ENCODE assay signal across 1 cellular context in the genomic region with DNA sequence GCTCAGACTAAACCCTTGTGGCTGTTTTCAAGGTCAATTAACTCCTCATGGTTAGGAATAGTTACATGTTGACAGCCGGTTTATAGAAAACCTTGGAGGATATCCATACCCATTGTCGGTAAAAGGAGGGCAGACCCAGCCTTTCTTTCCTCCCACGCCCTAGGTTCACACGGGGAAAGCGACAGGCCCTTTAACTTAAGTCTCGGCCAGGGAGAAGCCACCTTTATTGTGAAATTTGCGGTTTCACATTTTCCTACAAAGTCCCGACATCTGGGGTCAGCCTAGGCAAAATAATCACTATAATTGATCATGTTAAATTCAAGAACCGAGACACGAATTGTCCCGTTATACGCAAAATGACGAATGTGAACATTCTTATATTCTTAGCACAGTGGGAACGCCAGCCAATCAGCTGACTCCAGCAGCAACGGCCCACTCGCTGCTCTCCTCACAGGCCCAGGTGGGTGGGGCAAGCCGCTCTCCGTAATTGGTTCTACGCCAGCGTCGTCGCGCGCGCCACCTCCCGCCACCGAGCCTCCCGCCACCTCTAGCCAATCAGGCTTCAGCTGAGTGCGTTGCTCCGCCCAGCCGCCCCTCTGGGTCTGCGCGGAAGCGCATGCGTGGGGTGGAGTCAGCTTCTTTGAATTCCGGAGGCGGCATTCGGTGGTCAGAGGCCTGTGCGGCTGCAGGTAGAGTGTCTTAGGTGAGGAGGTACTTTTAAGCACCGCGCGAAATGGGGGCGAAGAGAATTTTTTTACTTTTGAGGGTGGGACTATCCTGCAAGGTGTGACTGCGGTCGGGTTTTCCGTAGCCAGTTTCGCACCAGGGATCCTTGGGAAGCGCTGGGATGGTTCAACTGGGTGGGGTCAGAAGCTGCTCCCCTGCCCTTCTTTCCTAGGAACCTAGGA.
TF ChIP-seq lines count a peak whose summit lies in the region.

A gene with protein sequence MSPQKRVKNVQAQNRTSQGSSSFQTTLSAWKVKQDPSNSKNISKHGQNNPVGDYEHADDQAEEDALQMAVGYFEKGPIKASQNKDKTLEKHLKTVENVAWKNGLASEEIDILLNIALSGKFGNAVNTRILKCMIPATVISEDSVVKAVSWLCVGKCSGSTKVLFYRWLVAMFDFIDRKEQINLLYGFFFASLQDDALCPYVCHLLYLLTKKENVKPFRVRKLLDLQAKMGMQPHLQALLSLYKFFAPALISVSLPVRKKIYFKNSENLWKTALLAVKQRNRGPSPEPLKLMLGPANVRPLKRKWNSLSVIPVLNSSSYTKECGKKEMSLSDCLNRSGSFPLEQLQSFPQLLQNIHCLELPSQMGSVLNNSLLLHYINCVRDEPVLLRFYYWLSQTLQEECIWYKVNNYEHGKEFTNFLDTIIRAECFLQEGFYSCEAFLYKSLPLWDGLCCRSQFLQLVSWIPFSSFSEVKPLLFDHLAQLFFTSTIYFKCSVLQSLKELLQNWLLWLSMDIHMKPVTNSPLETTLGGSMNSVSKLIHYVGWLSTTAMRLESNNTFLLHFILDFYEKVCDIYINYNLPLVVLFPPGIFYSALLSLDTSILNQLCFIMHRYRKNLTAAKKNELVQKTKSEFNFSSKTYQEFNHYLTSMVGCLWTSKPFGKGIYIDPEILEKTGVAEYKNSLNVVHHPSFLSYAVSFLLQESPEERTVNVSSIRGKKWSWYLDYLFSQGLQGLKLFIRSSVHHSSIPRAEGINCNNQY (plus strand): TSS at position 659 of the 908 bp plus-strand sequence. CDS start 2,867 bp downstream, outside the sequence.

TF ChIP-seq in HepG2, 621 proteins besides CTCF, POLR2A, EP300 and RAD21 (continued from another document and continues in another):
- TF ChIP-seq, protein P1, sequence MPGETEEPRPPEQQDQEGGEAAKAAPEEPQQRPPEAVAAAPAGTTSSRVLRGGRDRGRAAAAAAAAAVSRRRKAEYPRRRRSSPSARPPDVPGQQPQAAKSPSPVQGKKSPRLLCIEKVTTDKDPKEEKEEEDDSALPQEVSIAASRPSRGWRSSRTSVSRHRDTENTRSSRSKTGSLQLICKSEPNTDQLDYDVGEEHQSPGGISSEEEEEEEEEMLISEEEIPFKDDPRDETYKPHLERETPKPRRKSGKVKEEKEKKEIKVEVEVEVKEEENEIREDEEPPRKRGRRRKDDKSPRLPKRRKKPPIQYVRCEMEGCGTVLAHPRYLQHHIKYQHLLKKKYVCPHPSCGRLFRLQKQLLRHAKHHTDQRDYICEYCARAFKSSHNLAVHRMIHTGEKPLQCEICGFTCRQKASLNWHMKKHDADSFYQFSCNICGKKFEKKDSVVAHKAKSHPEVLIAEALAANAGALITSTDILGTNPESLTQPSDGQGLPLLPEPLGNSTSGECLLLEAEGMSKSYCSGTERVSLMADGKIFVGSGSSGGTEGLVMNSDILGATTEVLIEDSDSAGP (CRISPR knock-in tag; IDR thresholded peaks at IDR 0.05; ENCODE audit: borderline replicate concordance), result no peak; the same call in 1 of the 2 replicates
- no peak for TF ChIP-seq SCMH1 (CRISPR knock-in tag; IDR thresholded peaks at IDR 0.05; ENCODE audit: borderline replicate concordance)
- peak; percentile 38; the same call in 1 of the 2 replicates for TF ChIP-seq ZNF350 (CRISPR knock-in tag; IDR thresholded peaks at IDR 0.05; ENCODE audit: borderline replicate concordance, low read depth)
- TF ChIP-seq, protein P2, sequence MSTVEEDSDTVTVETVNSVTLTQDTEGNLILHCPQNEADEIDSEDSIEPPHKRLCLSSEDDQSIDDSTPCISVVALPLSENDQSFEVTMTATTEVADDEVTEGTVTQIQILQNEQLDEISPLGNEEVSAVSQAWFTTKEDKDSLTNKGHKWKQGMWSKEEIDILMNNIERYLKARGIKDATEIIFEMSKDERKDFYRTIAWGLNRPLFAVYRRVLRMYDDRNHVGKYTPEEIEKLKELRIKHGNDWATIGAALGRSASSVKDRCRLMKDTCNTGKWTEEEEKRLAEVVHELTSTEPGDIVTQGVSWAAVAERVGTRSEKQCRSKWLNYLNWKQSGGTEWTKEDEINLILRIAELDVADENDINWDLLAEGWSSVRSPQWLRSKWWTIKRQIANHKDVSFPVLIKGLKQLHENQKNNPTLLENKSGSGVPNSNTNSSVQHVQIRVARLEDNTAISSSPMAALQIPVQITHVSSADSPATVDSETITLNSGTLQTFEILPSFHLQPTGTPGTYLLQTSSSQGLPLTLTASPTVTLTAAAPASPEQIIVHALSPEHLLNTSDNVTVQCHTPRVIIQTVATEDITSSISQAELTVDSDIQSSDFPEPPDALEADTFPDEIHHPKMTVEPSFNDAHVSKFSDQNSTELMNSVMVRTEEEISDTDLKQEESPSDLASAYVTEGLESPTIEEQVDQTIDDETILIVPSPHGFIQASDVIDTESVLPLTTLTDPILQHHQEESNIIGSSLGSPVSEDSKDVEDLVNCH (CRISPR knock-in tag; IDR thresholded peaks at IDR 0.05), result no peak
- TF ChIP-seq ZNF766 (CRISPR knock-in tag; IDR thresholded peaks at IDR 0.05; ENCODE audit: borderline replicate concordance), result no peak
- TF ChIP-seq ZNF549 (CRISPR knock-in tag; IDR thresholded peaks at IDR 0.05), result no peak
- TF ChIP-seq HNRNPLL (IDR thresholded peaks at IDR 0.05; ENCODE audit: low read depth, low read length, poor library complexity, severe bottlenecking), result peak; percentile 95
- peak; percentile 39; the same call in 1 of the 2 replicates for TF ChIP-seq NAIF1 (CRISPR knock-in tag; IDR thresholded peaks at IDR 0.05; ENCODE audit: borderline replicate concordance)
- no peak for TF ChIP-seq RELA (CRISPR knock-in tag; IDR thresholded peaks at IDR 0.05)
- TF ChIP-seq PRMT3 (CRISPR knock-in tag; IDR thresholded peaks at IDR 0.05; ENCODE audit: borderline replicate concordance, low read depth), result no peak
- peak; percentile 69 for TF ChIP-seq SPEN (CRISPR knock-in tag; IDR thresholded peaks at IDR 0.05; ENCODE audit: low read depth)
- TF ChIP-seq, protein P3, sequence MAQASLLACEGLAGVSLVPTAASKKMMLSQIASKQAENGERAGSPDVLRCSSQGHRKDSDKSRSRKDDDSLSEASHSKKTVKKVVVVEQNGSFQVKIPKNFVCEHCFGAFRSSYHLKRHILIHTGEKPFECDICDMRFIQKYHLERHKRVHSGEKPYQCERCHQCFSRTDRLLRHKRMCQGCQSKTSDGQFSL (CRISPR knock-in tag; IDR thresholded peaks at IDR 0.05), result no peak
- TF ChIP-seq, protein P4, sequence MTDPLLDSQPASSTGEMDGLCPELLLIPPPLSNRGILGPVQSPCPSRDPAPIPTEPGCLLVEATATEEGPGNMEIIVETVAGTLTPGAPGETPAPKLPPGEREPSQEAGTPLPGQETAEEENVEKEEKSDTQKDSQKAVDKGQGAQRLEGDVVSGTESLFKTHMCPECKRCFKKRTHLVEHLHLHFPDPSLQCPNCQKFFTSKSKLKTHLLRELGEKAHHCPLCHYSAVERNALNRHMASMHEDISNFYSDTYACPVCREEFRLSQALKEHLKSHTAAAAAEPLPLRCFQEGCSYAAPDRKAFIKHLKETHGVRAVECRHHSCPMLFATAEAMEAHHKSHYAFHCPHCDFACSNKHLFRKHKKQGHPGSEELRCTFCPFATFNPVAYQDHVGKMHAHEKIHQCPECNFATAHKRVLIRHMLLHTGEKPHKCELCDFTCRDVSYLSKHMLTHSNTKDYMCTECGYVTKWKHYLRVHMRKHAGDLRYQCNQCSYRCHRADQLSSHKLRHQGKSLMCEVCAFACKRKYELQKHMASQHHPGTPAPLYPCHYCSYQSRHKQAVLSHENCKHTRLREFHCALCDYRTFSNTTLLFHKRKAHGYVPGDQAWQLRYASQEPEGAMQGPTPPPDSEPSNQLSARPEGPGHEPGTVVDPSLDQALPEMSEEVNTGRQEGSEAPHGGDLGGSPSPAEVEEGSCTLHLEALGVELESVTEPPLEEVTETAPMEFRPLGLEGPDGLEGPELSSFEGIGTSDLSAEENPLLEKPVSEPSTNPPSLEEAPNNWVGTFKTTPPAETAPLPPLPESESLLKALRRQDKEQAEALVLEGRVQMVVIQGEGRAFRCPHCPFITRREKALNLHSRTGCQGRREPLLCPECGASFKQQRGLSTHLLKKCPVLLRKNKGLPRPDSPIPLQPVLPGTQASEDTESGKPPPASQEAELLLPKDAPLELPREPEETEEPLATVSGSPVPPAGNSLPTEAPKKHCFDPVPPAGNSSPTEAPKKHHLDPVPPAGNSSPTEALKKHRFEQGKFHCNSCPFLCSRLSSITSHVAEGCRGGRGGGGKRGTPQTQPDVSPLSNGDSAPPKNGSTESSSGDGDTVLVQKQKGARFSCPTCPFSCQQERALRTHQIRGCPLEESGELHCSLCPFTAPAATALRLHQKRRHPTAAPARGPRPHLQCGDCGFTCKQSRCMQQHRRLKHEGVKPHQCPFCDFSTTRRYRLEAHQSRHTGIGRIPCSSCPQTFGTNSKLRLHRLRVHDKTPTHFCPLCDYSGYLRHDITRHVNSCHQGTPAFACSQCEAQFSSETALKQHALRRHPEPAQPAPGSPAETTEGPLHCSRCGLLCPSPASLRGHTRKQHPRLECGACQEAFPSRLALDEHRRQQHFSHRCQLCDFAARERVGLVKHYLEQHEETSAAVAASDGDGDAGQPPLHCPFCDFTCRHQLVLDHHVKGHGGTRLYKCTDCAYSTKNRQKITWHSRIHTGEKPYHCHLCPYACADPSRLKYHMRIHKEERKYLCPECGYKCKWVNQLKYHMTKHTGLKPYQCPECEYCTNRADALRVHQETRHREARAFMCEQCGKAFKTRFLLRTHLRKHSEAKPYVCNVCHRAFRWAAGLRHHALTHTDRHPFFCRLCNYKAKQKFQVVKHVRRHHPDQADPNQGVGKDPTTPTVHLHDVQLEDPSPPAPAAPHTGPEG (CRISPR knock-in tag; IDR thresholded peaks at IDR 0.05), result no peak
- TF ChIP-seq, protein P5, sequence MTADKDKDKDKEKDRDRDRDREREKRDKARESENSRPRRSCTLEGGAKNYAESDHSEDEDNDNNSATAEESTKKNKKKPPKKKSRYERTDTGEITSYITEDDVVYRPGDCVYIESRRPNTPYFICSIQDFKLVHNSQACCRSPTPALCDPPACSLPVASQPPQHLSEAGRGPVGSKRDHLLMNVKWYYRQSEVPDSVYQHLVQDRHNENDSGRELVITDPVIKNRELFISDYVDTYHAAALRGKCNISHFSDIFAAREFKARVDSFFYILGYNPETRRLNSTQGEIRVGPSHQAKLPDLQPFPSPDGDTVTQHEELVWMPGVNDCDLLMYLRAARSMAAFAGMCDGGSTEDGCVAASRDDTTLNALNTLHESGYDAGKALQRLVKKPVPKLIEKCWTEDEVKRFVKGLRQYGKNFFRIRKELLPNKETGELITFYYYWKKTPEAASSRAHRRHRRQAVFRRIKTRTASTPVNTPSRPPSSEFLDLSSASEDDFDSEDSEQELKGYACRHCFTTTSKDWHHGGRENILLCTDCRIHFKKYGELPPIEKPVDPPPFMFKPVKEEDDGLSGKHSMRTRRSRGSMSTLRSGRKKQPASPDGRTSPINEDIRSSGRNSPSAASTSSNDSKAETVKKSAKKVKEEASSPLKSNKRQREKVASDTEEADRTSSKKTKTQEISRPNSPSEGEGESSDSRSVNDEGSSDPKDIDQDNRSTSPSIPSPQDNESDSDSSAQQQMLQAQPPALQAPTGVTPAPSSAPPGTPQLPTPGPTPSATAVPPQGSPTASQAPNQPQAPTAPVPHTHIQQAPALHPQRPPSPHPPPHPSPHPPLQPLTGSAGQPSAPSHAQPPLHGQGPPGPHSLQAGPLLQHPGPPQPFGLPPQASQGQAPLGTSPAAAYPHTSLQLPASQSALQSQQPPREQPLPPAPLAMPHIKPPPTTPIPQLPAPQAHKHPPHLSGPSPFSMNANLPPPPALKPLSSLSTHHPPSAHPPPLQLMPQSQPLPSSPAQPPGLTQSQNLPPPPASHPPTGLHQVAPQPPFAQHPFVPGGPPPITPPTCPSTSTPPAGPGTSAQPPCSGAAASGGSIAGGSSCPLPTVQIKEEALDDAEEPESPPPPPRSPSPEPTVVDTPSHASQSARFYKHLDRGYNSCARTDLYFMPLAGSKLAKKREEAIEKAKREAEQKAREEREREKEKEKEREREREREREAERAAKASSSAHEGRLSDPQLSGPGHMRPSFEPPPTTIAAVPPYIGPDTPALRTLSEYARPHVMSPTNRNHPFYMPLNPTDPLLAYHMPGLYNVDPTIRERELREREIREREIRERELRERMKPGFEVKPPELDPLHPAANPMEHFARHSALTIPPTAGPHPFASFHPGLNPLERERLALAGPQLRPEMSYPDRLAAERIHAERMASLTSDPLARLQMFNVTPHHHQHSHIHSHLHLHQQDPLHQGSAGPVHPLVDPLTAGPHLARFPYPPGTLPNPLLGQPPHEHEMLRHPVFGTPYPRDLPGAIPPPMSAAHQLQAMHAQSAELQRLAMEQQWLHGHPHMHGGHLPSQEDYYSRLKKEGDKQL (CRISPR knock-in tag; IDR thresholded peaks at IDR 0.05; ENCODE audit: low read depth), result no peak
- TF ChIP-seq GTF2F1 (IDR thresholded peaks at IDR 0.05; ENCODE audit: low read length), result no peak
- no peak for TF ChIP-seq ETV5 (CRISPR knock-in tag; IDR thresholded peaks at IDR 0.05; ENCODE audit: borderline replicate concordance)
- TF ChIP-seq, protein P6, sequence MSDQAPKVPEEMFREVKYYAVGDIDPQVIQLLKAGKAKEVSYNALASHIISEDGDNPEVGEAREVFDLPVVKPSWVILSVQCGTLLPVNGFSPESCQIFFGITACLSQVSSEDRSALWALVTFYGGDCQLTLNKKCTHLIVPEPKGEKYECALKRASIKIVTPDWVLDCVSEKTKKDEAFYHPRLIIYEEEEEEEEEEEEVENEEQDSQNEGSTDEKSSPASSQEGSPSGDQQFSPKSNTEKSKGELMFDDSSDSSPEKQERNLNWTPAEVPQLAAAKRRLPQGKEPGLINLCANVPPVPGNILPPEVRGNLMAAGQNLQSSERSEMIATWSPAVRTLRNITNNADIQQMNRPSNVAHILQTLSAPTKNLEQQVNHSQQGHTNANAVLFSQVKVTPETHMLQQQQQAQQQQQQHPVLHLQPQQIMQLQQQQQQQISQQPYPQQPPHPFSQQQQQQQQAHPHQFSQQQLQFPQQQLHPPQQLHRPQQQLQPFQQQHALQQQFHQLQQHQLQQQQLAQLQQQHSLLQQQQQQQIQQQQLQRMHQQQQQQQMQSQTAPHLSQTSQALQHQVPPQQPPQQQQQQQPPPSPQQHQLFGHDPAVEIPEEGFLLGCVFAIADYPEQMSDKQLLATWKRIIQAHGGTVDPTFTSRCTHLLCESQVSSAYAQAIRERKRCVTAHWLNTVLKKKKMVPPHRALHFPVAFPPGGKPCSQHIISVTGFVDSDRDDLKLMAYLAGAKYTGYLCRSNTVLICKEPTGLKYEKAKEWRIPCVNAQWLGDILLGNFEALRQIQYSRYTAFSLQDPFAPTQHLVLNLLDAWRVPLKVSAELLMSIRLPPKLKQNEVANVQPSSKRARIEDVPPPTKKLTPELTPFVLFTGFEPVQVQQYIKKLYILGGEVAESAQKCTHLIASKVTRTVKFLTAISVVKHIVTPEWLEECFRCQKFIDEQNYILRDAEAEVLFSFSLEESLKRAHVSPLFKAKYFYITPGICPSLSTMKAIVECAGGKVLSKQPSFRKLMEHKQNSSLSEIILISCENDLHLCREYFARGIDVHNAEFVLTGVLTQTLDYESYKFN (CRISPR knock-in tag; conservative IDR thresholded peaks at IDR 0.05), result no peak
- no peak for TF ChIP-seq ZNF841 (CRISPR knock-in tag; IDR thresholded peaks at IDR 0.05; ENCODE audit: borderline replicate concordance)
- TF ChIP-seq, protein P7, sequence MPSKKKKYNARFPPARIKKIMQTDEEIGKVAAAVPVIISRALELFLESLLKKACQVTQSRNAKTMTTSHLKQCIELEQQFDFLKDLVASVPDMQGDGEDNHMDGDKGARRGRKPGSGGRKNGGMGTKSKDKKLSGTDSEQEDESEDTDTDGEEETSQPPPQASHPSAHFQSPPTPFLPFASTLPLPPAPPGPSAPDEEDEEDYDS (CRISPR knock-in tag; IDR thresholded peaks at IDR 0.05), result peak; percentile 90
- no peak for TF ChIP-seq KDM1A (CRISPR knock-in tag; IDR thresholded peaks at IDR 0.05)
- no peak for TF ChIP-seq CBX5 (CRISPR knock-in tag; IDR thresholded peaks at IDR 0.05; ENCODE audit: borderline replicate concordance)
